ENCODE assay signal across 4 cellular contexts in genomic region chr10:6891924-6892323, GRCh38.
A peak's percentile ranks its signal among the peaks of the same experiment; 100 is the strongest.
TF ChIP-seq lines count a peak whose summit lies in the region.

No MANE protein-coding gene starts in this region.

TF ChIP-seq in SK-N-SH, 30 proteins besides CTCF, POLR2A, EP300 and RAD21:
- TF ChIP-seq GATA2 (CRISPR knock-in tag; IDR thresholded peaks at IDR 0.05) (0 out of 2 replicates have a peak, but pooled peaks have one; percentile 30), SIN3A (IDR thresholded peaks at IDR 0.05; ENCODE audit: borderline replicate concordance, low read depth, low read length) (no peak)

TF ChIP-seq in SK-N-SH treated with all-trans-retinoic acid at 6 μM for 48 hours, 23 proteins besides CTCF, POLR2A, EP300 and RAD21 (continues in another document):
- TF ChIP-seq ZC3H10 (CRISPR knock-in tag; IDR thresholded peaks at IDR 0.05): no peak
- TF ChIP-seq ZNF565 (CRISPR knock-in tag; conservative IDR thresholded peaks at IDR 0.05; ENCODE audit: low read depth): no peak
- no peak for TF ChIP-seq BACH2 (CRISPR knock-in tag; IDR thresholded peaks at IDR 0.05; ENCODE audit: borderline replicate concordance)
- no peak for TF ChIP-seq TCF4 (CRISPR knock-in tag; IDR thresholded peaks at IDR 0.05; ENCODE audit: borderline replicate concordance)
- TF ChIP-seq PPARA (CRISPR knock-in tag; IDR thresholded peaks at IDR 0.05; ENCODE audit: borderline replicate concordance): no peak
- TF ChIP-seq ZFP30 (CRISPR knock-in tag; IDR thresholded peaks at IDR 0.05): no peak
- TF ChIP-seq OSR1 (CRISPR knock-in tag; IDR thresholded peaks at IDR 0.05): no peak
- TF ChIP-seq ESRRG (CRISPR knock-in tag; IDR thresholded peaks at IDR 0.05): no peak
- TF ChIP-seq POU6F1 (CRISPR knock-in tag; IDR thresholded peaks at IDR 0.05; ENCODE audit: borderline replicate concordance, low read depth): no peak
- no peak for TF ChIP-seq GLIS3 (CRISPR knock-in tag; IDR thresholded peaks at IDR 0.05)
- no peak for TF ChIP-seq PATZ1 (CRISPR knock-in tag; IDR thresholded peaks at IDR 0.05; ENCODE audit: borderline replicate concordance)
- no peak for TF ChIP-seq CSRNP3 (CRISPR knock-in tag; IDR thresholded peaks at IDR 0.05)

TF ChIP-seq in H1, 55 proteins besides CTCF, POLR2A, EP300 and RAD21:
- TF ChIP-seq CREB1 (IDR thresholded peaks at IDR 0.05): no peak
- TF ChIP-seq CBX5 (IDR thresholded peaks at IDR 0.05; ENCODE audit: low read depth, low read length): no peak
- no peak for TF ChIP-seq TEAD4 (IDR thresholded peaks at IDR 0.05; ENCODE audit: low read depth, low read length)
- no peak for TF ChIP-seq EZH2 (IDR thresholded peaks at IDR 0.05; ENCODE audit: low read depth, low read length, severe bottlenecking)
- TF ChIP-seq JUN (IDR thresholded peaks at IDR 0.05; ENCODE audit: low read depth, low read length): no peak
- TF ChIP-seq SUZ12 (IDR thresholded peaks at IDR 0.05; ENCODE audit: low read length): no peak
- no peak for TF ChIP-seq NRF1 (IDR thresholded peaks at IDR 0.05; ENCODE audit: low read depth, low read length)
- TF ChIP-seq SIX5 (IDR thresholded peaks at IDR 0.05; ENCODE audit: low read depth, low read length): no peak
- TF ChIP-seq ASH2L (IDR thresholded peaks at IDR 0.05; ENCODE audit: low read length): no peak
- no peak for TF ChIP-seq CHD1 (IDR thresholded peaks at IDR 0.05; ENCODE audit: low read depth, low read length)

TF ChIP-seq in HEK293T, 16 proteins besides CTCF, POLR2A, EP300 and RAD21:
- no peak for TF ChIP-seq HDGF (IDR thresholded peaks at IDR 0.05; ENCODE audit: borderline replicate concordance)
- no peak for TF ChIP-seq LEF1 (IDR thresholded peaks at IDR 0.05; ENCODE audit: borderline replicate concordance)
- TF ChIP-seq SUZ12 (IDR thresholded peaks at IDR 0.05): no peak
- no peak for TF ChIP-seq FOXK2 (IDR thresholded peaks at IDR 0.05)
- no peak for TF ChIP-seq ARNT (IDR thresholded peaks at IDR 0.05)
- TF ChIP-seq CTBP1 (IDR thresholded peaks at IDR 0.05; ENCODE audit: borderline replicate concordance): no peak
- no peak for TF ChIP-seq NFRKB (IDR thresholded peaks at IDR 0.05)
- TF ChIP-seq SP1 (IDR thresholded peaks at IDR 0.05): no peak
- no peak for TF ChIP-seq FOXA1 (IDR thresholded peaks at IDR 0.05)
- TF ChIP-seq BHLHE40 (IDR thresholded peaks at IDR 0.05; ENCODE audit: borderline replicate concordance): no peak
- TF ChIP-seq TARDBP (IDR thresholded peaks at IDR 0.05): no peak
- TF ChIP-seq L3MBTL2 (conservative IDR thresholded peaks at IDR 0.05): no peak
- no peak for TF ChIP-seq ZNF384 (IDR thresholded peaks at IDR 0.05)
